Comparison of ENCODE assay signal across 20 cellular contexts in the genomic region with DNA sequence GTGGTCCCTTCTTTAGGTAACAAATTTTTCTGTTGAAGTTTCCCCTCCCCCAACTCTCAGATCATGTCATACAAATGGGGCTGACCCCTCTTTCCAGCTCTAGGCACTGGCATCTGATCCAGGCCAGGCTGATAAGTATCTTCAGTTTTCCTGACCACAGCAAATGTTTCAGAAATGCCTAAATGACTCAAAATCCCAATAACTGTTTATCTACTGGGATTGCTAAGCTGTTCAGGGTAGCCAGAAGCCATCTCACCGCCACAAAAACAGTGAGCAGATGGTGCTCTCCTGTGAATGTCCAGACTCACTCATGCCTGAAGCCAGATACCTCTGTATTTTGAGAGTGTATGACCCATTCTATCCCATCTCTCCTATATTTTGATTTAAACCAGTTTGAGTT. TPM values are rescaled to one million over a fixed set of nuclear protein-coding genes. Genes with fewer than 3 reads are reported as not detected.
DNase-seq lines count a peak whose midpoint lies in the region; ATAC-seq and TF ChIP-seq lines count a peak whose summit lies in the region.
"Had no signal": no experiment of that assay in that cellular context is flagged by ENCODE, and none has a peak within 500 bp of the region (broad histone marks: within the 10 kb centered on the region; RNA-seq: fewer than 3 reads in every experiment).

No MANE protein-coding gene starts in this region.

- no peak for TF ChIP-seq CTCF in BE2C (IDR thresholded peaks at IDR 0.05; ENCODE audit: low read depth, low read length)
- no peak for TF ChIP-seq CTCF in HFFc6 (IDR thresholded peaks at IDR 0.05)
- no peak for TF ChIP-seq CTCF in ovary (IDR thresholded peaks at IDR 0.05)

- H3K9me3 Mint-ChIP-seq in HFFc6, result no peaks in the 10 kb centered on the region
- peaks cover 2% of the 10 kb centered on the region for H3K9me3 Mint-ChIP-seq in activated naive CD4-positive, alpha-beta T cell treated with anti-CD3 and anti-CD28 coated beads, Interleukin-2, amount 10 ng/mL, durations not matched to agents 7 days and 5 days

- peaks cover 2% of the 10 kb centered on the region for H3K27me3 Mint-ChIP-seq in HFFc6 (ENCODE audit: insufficient read depth)
- no peaks in the 10 kb centered on the region for H3K27me3 Mint-ChIP-seq in activated naive CD4-positive, alpha-beta T cell treated with anti-CD3 and anti-CD28 coated beads, Interleukin-2, amount 10 ng/mL, durations not matched to agents 7 days and 5 days

- H3K4me1 ChIP-seq in BE2C (peaks cover 13% of the 10 kb centered on the region; the same call in 1 of the 2 replicates), ovary (ENCODE audit: insufficient read depth) (no peaks in the 10 kb centered on the region)

- intact Hi-C loops in ovary (cut with DNase I), result no loop called here

- no peak for ATAC-seq in HG02840 (IDR thresholded peaks at IDR 0.05; ENCODE audit: low FRiP score, unreplicated experiment)
- ATAC-seq: PC-3 had no signal

- 79 to 88% (median 85%) methylated on average over 1 of the region's 1 CpG for WGBS in ovary, 3 donors

- H3K4me3 ChIP-seq in BE2C (ENCODE audit: low read depth, low read length), result no peak overlapping the region
- no peak overlapping the region for H3K4me3 ChIP-seq in ovary

- H3K9me3 ChIP-seq in BE2C (no peaks in the 10 kb centered on the region), ovary (no peaks in the 10 kb centered on the region)
- H3K9me3 ChIP-seq: Caco-2 had no signal

- no peak overlapping the region for H3K27ac ChIP-seq in ovary

- H3K36me3 Mint-ChIP-seq in HFFc6 (ENCODE audit: low read depth), result peaks cover 4% of the 10 kb centered on the region; the same call in 1 of the 2 replicates
- H3K36me3 Mint-ChIP-seq in activated naive CD4-positive, alpha-beta T cell treated with anti-CD3 and anti-CD28 coated beads, Interleukin-2, amount 10 ng/mL, durations not matched to agents 7 days and 5 days, result no peaks in the 10 kb centered on the region
- H3K36me3 Mint-ChIP-seq: CD14-positive monocyte had no signal

- H3K27me3 ChIP-seq in BE2C, result no peaks in the 10 kb centered on the region
- H3K27me3 ChIP-seq in ovary, result no peaks in the 10 kb centered on the region

- TF ChIP-seq POLR2A in ovary (IDR thresholded peaks at IDR 0.05), result no peak

- H3K4me3 Mint-ChIP-seq in HFFc6, result no peak overlapping the region
- no peak overlapping the region for H3K4me3 Mint-ChIP-seq in activated naive CD4-positive, alpha-beta T cell treated with anti-CD3 and anti-CD28 coated beads, Interleukin-2, amount 10 ng/mL, durations not matched to agents 7 days and 5 days

- H3K36me3 ChIP-seq in BE2C, result peaks cover 17% of the 10 kb centered on the region
- H3K36me3 ChIP-seq in ovary, result no peaks in the 10 kb centered on the region

- no peak overlapping the region for H3K27ac Mint-ChIP-seq in HFFc6
- no peak overlapping the region for H3K27ac Mint-ChIP-seq in activated naive CD4-positive, alpha-beta T cell treated with anti-CD3 and anti-CD28 coated beads, Interleukin-2, amount 10 ng/mL, durations not matched to agents 7 days and 5 days
- H3K27ac Mint-ChIP-seq: CD14-positive monocyte had no signal

- peaks cover 27% of the 10 kb centered on the region for H3K4me1 Mint-ChIP-seq in HFFc6 (ENCODE audit: low read depth)
- no peaks in the 10 kb centered on the region for H3K4me1 Mint-ChIP-seq in activated naive CD4-positive, alpha-beta T cell treated with anti-CD3 and anti-CD28 coated beads, Interleukin-2, amount 10 ng/mL, durations not matched to agents 7 days and 5 days
- H3K4me1 Mint-ChIP-seq: CD14-positive monocyte had no signal

- TF ChIP-seq EP300 in ovary (IDR thresholded peaks at IDR 0.05), result no peak

- CTCF ChIA-PET in activated naive CD4-positive, alpha-beta T cell treated with anti-CD3 and anti-CD28 coated beads, Interleukin-2, amount 10 ng/mL, durations not matched to agents 7 days and 5 days (lab: Charles Lee), result no interaction called here

- DNase-seq in BE2C (peak; percentile 24), HFFc6 (peak; percentile 29), astrocyte of the hippocampus (ENCODE audit: low read depth, low spot score) (peak; percentile 39), islet precursor cell (peak; percentile 55), HPDE6-E6E7 (ENCODE audit: extremely low spot score) (no peak), ovary (no peak)
- no peak for DNase-seq in activated naive CD4-positive, alpha-beta T cell treated with anti-CD3 and anti-CD28 coated beads, Interleukin-2, amount 10 ng/mL, durations not matched to agents 7 days and 5 days
- DNase-seq: ACHN, Caco-2, GDM1, IMR-90, MV-4-11, NCI-H1436 treated with DMSO at 0.1 percent for 48 hours, NCI-H2081 treated with DMSO at 0.1 percent for 48 hours, NCI-H226, NCI-H526, PC-3, T-helper 2 cell had no signal

RNA-seq across cellular contexts. Expression of a gene that starts 49.3 kb away (rescaled TPM):
- polyA plus RNA-seq in BE2C (2012; ENCODE audit: insufficient read depth, insufficient read length, low read depth), result 121 TPM
- total RNA-seq in HFFc6 (2021; fragmentation: NEBNext Ultra II Directional; extraction: Animal tissue kit (Norgen Biotek cat#: 25700)), result 1 to 10 TPM; 4.2 to 8.3 (median 7.1) TPM
- 100 to 1,000 TPM in 1 of 7 donors, 10 to 100 TPM in 6; 15.9 to 106 (median 24.4) TPM for total RNA-seq in ovary
- 10 to 100 TPM; 10.3 to 71.6 TPM for polyA plus RNA-seq in ovary
- polyA plus RNA-seq: CD14-positive monocyte had no signal

Comparison
In these comparisons a context has a peak if more than half of its experiments do, and no peak if none do; other contexts are left out.
1. DNase-seq: peak in BE2C (single experiment), HFFc6 (single experiment), astrocyte of the hippocampus (single experiment) and islet precursor cell (single experiment); none in activated naive CD4-positive, alpha-beta T cell treated with anti-CD3 and anti-CD28 coated beads, Interleukin-2, amount 10 ng/mL, durations not matched to agents 7 days and 5 days (single experiment), HPDE6-E6E7 (single experiment) and ovary (0 of 5).